ENCODE assay signal across 31 cellular contexts in genomic region chr1:72986591-72987290, GRCh38.
"Had no signal": no experiment of that assay in that cellular context is flagged by ENCODE, and none has a peak within 500 bp of the region (broad histone marks: within the 10 kb centered on the region; RNA-seq: fewer than 3 reads in every experiment).

No MANE protein-coding gene starts in this region.

- H3K36me3 Mint-ChIP-seq: activated naive CD8-positive, alpha-beta T cell treated with anti-CD3 and anti-CD28 coated beads for 36 hours had no signal

- H3K36me3 ChIP-seq: brain microvascular endothelial cell had no signal

- H3K27me3 ChIP-seq: brain microvascular endothelial cell had no signal

- H3K27ac ChIP-seq: brain microvascular endothelial cell, VCaP had no signal

- H3K4me3 Mint-ChIP-seq: activated CD4-positive, alpha-beta memory T cell treated with anti-CD3 and anti-CD28 coated beads, Interleukin-2, amount 10 ng/mL, durations not matched to agents 7 days and 5 days; activated naive CD8-positive, alpha-beta T cell treated with anti-CD3 and anti-CD28 coated beads for 36 hours; activated T-cell treated with anti-CD3 and anti-CD28 coated beads, Interleukin-2, amount 50 U/mL, for 72 hours; activated T-helper 17 cell treated with anti-CD3 and anti-CD28 coated beads, Interleukin-2, amount 50 U/mL, for 72 hours had no signal

- ATAC-seq: activated T-cell treated with anti-CD3 and anti-CD28 coated beads, Interleukin-2, amount 50 U/mL, for 72 hours; activated T-helper 17 cell treated with anti-CD3 and anti-CD28 coated beads, Interleukin-2, amount 50 U/mL, for 72 hours had no signal

- H3K27ac Mint-ChIP-seq: activated CD4-positive, alpha-beta memory T cell treated with anti-CD3 and anti-CD28 coated beads, Interleukin-2, amount 10 ng/mL, durations not matched to agents 7 days and 5 days; activated naive CD8-positive, alpha-beta T cell treated with anti-CD3 and anti-CD28 coated beads for 36 hours; activated T-cell treated with anti-CD3 and anti-CD28 coated beads, Interleukin-2, amount 50 U/mL, for 72 hours; activated T-helper 17 cell treated with anti-CD3 and anti-CD28 coated beads, Interleukin-2, amount 50 U/mL, for 72 hours had no signal

- H3K27me3 Mint-ChIP-seq: activated CD4-positive, alpha-beta memory T cell treated with anti-CD3 and anti-CD28 coated beads, Interleukin-2, amount 10 ng/mL, durations not matched to agents 7 days and 5 days; activated naive CD8-positive, alpha-beta T cell treated with anti-CD3 and anti-CD28 coated beads for 36 hours; activated T-helper 17 cell treated with anti-CD3 and anti-CD28 coated beads, Interleukin-2, amount 50 U/mL, for 72 hours had no signal

- H3K4me1 Mint-ChIP-seq: activated CD4-positive, alpha-beta memory T cell treated with anti-CD3 and anti-CD28 coated beads, Interleukin-2, amount 10 ng/mL, durations not matched to agents 7 days and 5 days; activated naive CD8-positive, alpha-beta T cell treated with anti-CD3 and anti-CD28 coated beads for 36 hours; activated T-helper 17 cell treated with anti-CD3 and anti-CD28 coated beads, Interleukin-2, amount 50 U/mL, for 72 hours had no signal

- DNase-seq: activated CD4-positive, alpha-beta memory T cell treated with anti-CD3 and anti-CD28 coated beads, Interleukin-2, amount 10 ng/mL, durations not matched to agents 7 days and 5 days; activated CD4-positive, alpha-beta T cell treated with anti-CD3 and anti-CD28 coated beads for 1 hour; activated CD4-positive, alpha-beta T cell treated with anti-CD3 and anti-CD28 coated beads for 48 hours; activated CD4-positive, CD25-positive, alpha-beta regulatory T cell; activated effector memory CD4-positive, alpha-beta T cell treated with anti-CD3 and anti-CD28 coated beads, Interleukin-2, amount 50 U/mL, for 16 hours; activated naive CD4-positive, alpha-beta T cell; activated naive CD4-positive, alpha-beta T cell treated with anti-CD3 and anti-CD28 coated beads, Interleukin-2, amount 50 U/mL, for 16 hours; activated naive CD8-positive, alpha-beta T cell treated with anti-CD3 and anti-CD28 coated beads for 36 hours; activated T-cell treated with anti-CD3 and anti-CD28 coated beads, Interleukin-2, amount 50 U/mL, for 1 hour; activated T-cell treated with anti-CD3 and anti-CD28 coated beads, Interleukin-2, amount 50 U/mL, for 72 hours; amniotic stem cell; aorta; brain microvascular endothelial cell; central memory CD4-positive, alpha-beta T cell; MM.1S; MV-4-11; NCI-H1092; NCI-H187 treated with DMSO at 0.1 percent for 48 hours; NCI-H2081; NCI-H345; NCI-H526; NCI-H748 treated with DMSO at 0.1 percent for 48 hours; NK-92 treated with Interleukin-12 subunit alpha and Interleukin-12 subunit beta, amount 100 ng/mL, for 24 hours; OCI-M1; Right ventricle myocardium superior; SW 1271; T-helper 1 cell; T-helper 2 cell; T-helper 9 cell had no signal
